Comparison of ENCODE assay signal across 8 cellular contexts in the genomic region with DNA sequence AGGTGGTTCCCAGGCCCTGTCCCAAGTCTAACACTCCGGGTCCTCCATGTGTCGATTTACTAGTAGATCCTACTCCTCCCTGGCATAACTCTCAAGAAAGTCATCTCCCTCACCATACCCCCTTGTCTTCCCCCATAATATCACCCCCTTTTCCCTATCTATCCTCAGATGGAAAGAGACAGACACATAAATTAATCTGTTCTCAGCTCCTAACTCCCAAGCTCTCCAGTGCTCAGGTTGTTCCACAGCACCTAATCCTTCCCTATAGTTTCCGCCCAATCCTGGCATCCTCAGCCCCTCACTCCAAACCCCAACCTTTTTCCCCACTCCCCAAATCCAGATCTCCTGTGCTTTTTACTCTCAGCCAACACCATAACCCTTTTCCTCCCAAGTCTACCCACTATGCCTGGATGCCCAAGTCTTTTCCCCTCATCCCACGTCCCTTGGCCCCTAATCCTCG. TPM values are rescaled to one million over a fixed set of nuclear protein-coding genes. Genes with fewer than 3 reads are reported as not detected.
A peak's percentile ranks its signal among the peaks of the same experiment; 100 is the strongest.
DNase-seq lines count a peak whose midpoint lies in the region; ATAC-seq and TF ChIP-seq lines count a peak whose summit lies in the region.

No MANE protein-coding gene starts in this region.

- H3K27ac Mint-ChIP-seq in CD4-positive, alpha-beta T cell, result peak overlapping the region; percentile 98
- peak overlapping the region; percentile 95 to 98 for H3K27ac Mint-ChIP-seq in effector memory CD8-positive, alpha-beta T cell
- H3K27ac Mint-ChIP-seq in neural progenitor cell, result peak overlapping the region; percentile 33

- peak overlapping the region; percentile 86 for H2AFZ ChIP-seq in neural progenitor cell (replicated peaks)

- H4K20me1 ChIP-seq in neural progenitor cell (ENCODE audit: low read depth), result peaks cover 47% of the 10 kb centered on the region

- no peak for DNase-seq in CD4-positive, alpha-beta T cell
- DNase-seq in NCI-H82 (lab: John Stamatoyannopoulos, UW), result peak; percentile 72
- no peak for DNase-seq in effector memory CD8-positive, alpha-beta T cell
- peak; percentile 31 for DNase-seq in neural progenitor cell (ENCODE audit: low spot score)
- no peak for DNase-seq in NCI-H510A (lab: John Stamatoyannopoulos, UW)

- H3K36me3 Mint-ChIP-seq in CD4-positive, alpha-beta T cell (ENCODE audit: low read depth), result peaks cover 31% of the 10 kb centered on the region
- H3K36me3 Mint-ChIP-seq in effector memory CD8-positive, alpha-beta T cell (ENCODE audit: insufficient read depth), result peaks cover 16% of the 10 kb centered on the region
- no peaks in the 10 kb centered on the region for H3K36me3 Mint-ChIP-seq in neural progenitor cell

- CTCF ChIA-PET in CD4-positive, alpha-beta T cell (lab: Charles Lee), result interaction anchor here (0.7 to 0.8 kb wide), 2 partner anchors 86 to 96 kb away, joined by 3 read pairs; a partner anchor contains a TSS

- peak overlapping the region; percentile 83 for H3K27ac ChIP-seq in CD4-positive, alpha-beta T cell (ENCODE audit: low read depth, low read length)
- no peak overlapping the region for H3K27ac ChIP-seq in neural progenitor cell

- peaks cover 7% of the 10 kb centered on the region for H3K4me1 ChIP-seq in neural progenitor cell

- no peaks in the 10 kb centered on the region for H3F3A ChIP-seq in neural progenitor cell (ENCODE audit: low read depth)

- H3K36me3 ChIP-seq in neural progenitor cell, result no peaks in the 10 kb centered on the region

- H3K79me2 ChIP-seq in neural progenitor cell (ENCODE audit: low read depth), result peaks cover 58% of the 10 kb centered on the region

- no peaks in the 10 kb centered on the region for H3K27me3 Mint-ChIP-seq in CD4-positive, alpha-beta T cell
- H3K27me3 Mint-ChIP-seq in effector memory CD8-positive, alpha-beta T cell, result no peaks in the 10 kb centered on the region
- H3K27me3 Mint-ChIP-seq in neural progenitor cell (ENCODE audit: insufficient read depth, low read depth), result peaks cover 3% of the 10 kb centered on the region

- intact Hi-C loops in CD4-positive, alpha-beta T cell (cut with DNase I, micrococcal nuclease), result loop anchor here (1.0 to 10.0 kb wide), 8 partner anchors 23 to 448 kb away; a partner anchor contains a TSS

- H3K27me3 ChIP-seq in CD4-positive, alpha-beta T cell (ENCODE audit: control insufficient read depth, insufficient read depth, low read length), result no peaks in the 10 kb centered on the region
- H3K27me3 ChIP-seq in neural progenitor cell, result peaks cover 10% of the 10 kb centered on the region

- H3K4me3 Mint-ChIP-seq in CD4-positive, alpha-beta T cell, result peak overlapping the region; percentile 98
- peak overlapping the region; percentile 82 to 97 for H3K4me3 Mint-ChIP-seq in effector memory CD8-positive, alpha-beta T cell
- H3K4me3 Mint-ChIP-seq in neural progenitor cell, result peak overlapping the region; percentile 97

- TF ChIP-seq CTCF in CD4-positive, alpha-beta T cell (IDR thresholded peaks at IDR 0.05), result no peak
- TF ChIP-seq CTCF in neural progenitor cell (IDR thresholded peaks at IDR 0.05), result no peak

- no peak for ATAC-seq in CD4-positive, alpha-beta T cell (ENCODE audit: poor library complexity)
- no peak for ATAC-seq in effector memory CD8-positive, alpha-beta T cell (replicated peaks)
- ATAC-seq in HG02840 (IDR thresholded peaks at IDR 0.05; ENCODE audit: low FRiP score, unreplicated experiment) (no peak), HG03095 (IDR thresholded peaks at IDR 0.05; ENCODE audit: unreplicated experiment) (no peak), HG03280 (IDR thresholded peaks at IDR 0.05; ENCODE audit: unreplicated experiment) (no peak)

- H3K9me3 ChIP-seq in CD4-positive, alpha-beta T cell (ENCODE audit: control insufficient read depth, low read length), result no peaks in the 10 kb centered on the region
- H3K9me3 ChIP-seq in neural progenitor cell (ENCODE audit: low read depth), result no peaks in the 10 kb centered on the region

- H3K9ac ChIP-seq in neural progenitor cell, result peak overlapping the region; percentile 86

- H3K9me3 Mint-ChIP-seq in CD4-positive, alpha-beta T cell, result no peaks in the 10 kb centered on the region
- H3K9me3 Mint-ChIP-seq in effector memory CD8-positive, alpha-beta T cell, result no peaks in the 10 kb centered on the region
- no peaks in the 10 kb centered on the region for H3K9me3 Mint-ChIP-seq in neural progenitor cell

- peak overlapping the region; percentile 98 for H3K4me3 ChIP-seq in neural progenitor cell

- peak overlapping the region; percentile 83 for H3K4me2 ChIP-seq in neural progenitor cell

- POLR2A ChIA-PET in CD4-positive, alpha-beta T cell (lab: Charles Lee), result interaction anchor here (1.2 to 2.9 kb wide), 7 partner anchors 18 to 101 kb away, joined by 3 to 39 read pairs (median 6); a partner anchor contains a TSS

- H3K4me1 Mint-ChIP-seq in CD4-positive, alpha-beta T cell (ENCODE audit: low read depth), result peaks cover 60% of the 10 kb centered on the region
- peaks cover 28 to 47% of the 10 kb centered on the region in 2 donors for H3K4me1 Mint-ChIP-seq in effector memory CD8-positive, alpha-beta T cell (ENCODE audit: low read depth in 2 of 2)
- H3K4me1 Mint-ChIP-seq in neural progenitor cell, result peaks cover 31% of the 10 kb centered on the region

RNA-seq across cellular contexts. Expression of a gene that starts 0.8 kb away (rescaled TPM):
- 10 to 100 TPM; 44.9 to 49.4 TPM for total RNA-seq in CD4-positive, alpha-beta T cell
- 33.2 and 41.8 TPM in 2 replicates for total RNA-seq in neural progenitor cell (ENCODE audit: low replicate concordance)

Comparison
In these comparisons a context has a peak if more than half of its experiments do, and no peak if none do; other contexts are left out.
1. DNase-seq: peak in NCI-H82 (single experiment) and neural progenitor cell (single experiment); none in CD4-positive, alpha-beta T cell (0 of 10), effector memory CD8-positive, alpha-beta T cell (0 of 3) and NCI-H510A (single experiment).
2. H3K27ac Mint-ChIP-seq: peak in every context shown above with its lines; median percentile 98 in CD4-positive, alpha-beta T cell; 96 in effector memory CD8-positive, alpha-beta T cell; 33 in neural progenitor cell.
3. Peak in every context shown above with its lines, with median percentiles within 50 percentile points of each other: H3K4me3 Mint-ChIP-seq.